8 cellular contexts compared by ENCODE assay signal in the genomic region with DNA sequence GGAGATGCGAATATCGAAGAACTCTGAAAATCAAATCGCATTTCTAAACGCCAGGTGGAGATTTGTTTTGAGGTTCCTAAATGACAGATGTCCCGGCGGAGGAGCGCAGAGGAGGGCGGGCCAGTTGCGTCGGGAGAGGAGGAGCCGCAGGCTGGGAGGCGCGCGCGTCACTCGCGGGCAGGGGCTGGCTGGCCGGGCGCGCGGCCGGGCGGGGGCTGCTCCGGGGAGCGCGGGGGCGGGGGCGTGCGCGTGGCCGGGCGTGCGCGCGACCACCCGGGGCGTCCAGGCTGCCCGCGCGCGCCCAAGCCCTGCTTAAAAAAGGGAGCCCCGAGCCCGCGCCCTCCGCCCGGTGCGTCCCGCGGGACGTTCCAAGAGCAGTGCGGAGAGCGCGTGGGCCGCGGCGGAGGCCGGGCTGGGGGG. TPM values are rescaled to one million over a fixed set of nuclear protein-coding genes. Genes with fewer than 3 reads are reported as not detected.
DNase-seq lines count a peak whose midpoint lies in the region; ATAC-seq lines count a peak whose summit lies in the region.

No MANE protein-coding gene starts in this region.

- H3K36me3 Mint-ChIP-seq in activated CD8-positive, alpha-beta T cell treated with anti-CD3 and anti-CD28 coated beads, Interleukin-2, amount 10 ng/mL, durations not matched to agents 7 days and 5 days (ENCODE audit: low read depth) = no peaks in the 10 kb centered on the region

- H3K4me3 ChIP-seq in BLaER1 treated with 17β-estradiol and CSF1 and Interleukin-3, amounts not matched to agents 10 nM and 100 nM = peak overlapping the region; percentile 61 to 82 (median 74)
- H3K4me3 ChIP-seq in ectodermal cell (ENCODE audit: insufficient read depth, low read depth, low read length) = peak overlapping the region; percentile 58

- no peaks in the 10 kb centered on the region for H3K27me3 ChIP-seq in BLaER1 treated with 17β-estradiol and CSF1 and Interleukin-3, amounts not matched to agents 10 nM and 100 nM
- peaks cover 20% of the 10 kb centered on the region for H3K27me3 ChIP-seq in ectodermal cell (ENCODE audit: control insufficient read depth, insufficient read depth, low read length, poor library complexity, severe bottlenecking)

- peaks cover 33 to 57% (median 47%) of the 10 kb centered on the region in 10 experiments for H3K4me1 ChIP-seq in BLaER1 treated with 17β-estradiol and CSF1 and Interleukin-3, amounts not matched to agents 10 nM and 100 nM
- H3K4me1 ChIP-seq in ectodermal cell (ENCODE audit: control insufficient read depth, insufficient read depth, low read length) = peaks cover 18% of the 10 kb centered on the region

- peak; percentile 99 for DNase-seq in NCI-H82 (lab: John Stamatoyannopoulos, UW)
- peak; percentile 85 for DNase-seq in activated CD8-positive, alpha-beta T cell treated with anti-CD3 and anti-CD28 coated beads, Interleukin-2, amount 10 ng/mL, durations not matched to agents 7 days and 5 days
- peak; percentile 81 to 89 for DNase-seq in lung microvascular endothelial cell (ENCODE audit: low read depth in 2 of 2)
- DNase-seq in stimulated activated CD4-positive, alpha-beta T cell treated with anti-CD3 and anti-CD28 coated beads, TNF-alpha, amount 100 ng/mL, for 48 hours (ENCODE audit: low read depth in 3 of 3) = peak; percentile 67 to 80 (median 69)

- peak overlapping the region; percentile 85 for H3K4me3 Mint-ChIP-seq in activated CD8-positive, alpha-beta T cell treated with anti-CD3 and anti-CD28 coated beads, Interleukin-2, amount 10 ng/mL, durations not matched to agents 7 days and 5 days

- ATAC-seq in GM19328 (IDR thresholded peaks at IDR 0.05; ENCODE audit: unreplicated experiment) = peak; percentile 60
- peak; percentile 70 for ATAC-seq in HG03460 (IDR thresholded peaks at IDR 0.05; ENCODE audit: unreplicated experiment)
- peak; percentile 87 for ATAC-seq in activated CD8-positive, alpha-beta T cell treated with anti-CD3 and anti-CD28 coated beads, Interleukin-2, amount 10 ng/mL, durations not matched to agents 7 days and 5 days

- H3K9me3 ChIP-seq in BLaER1 treated with 17β-estradiol and CSF1 and Interleukin-3, amounts not matched to agents 10 nM and 100 nM (replicated peaks in 1 of 11) = no peaks in the 10 kb centered on the region
- H3K9me3 ChIP-seq in ectodermal cell (ENCODE audit: control insufficient read depth, low read length) = no peaks in the 10 kb centered on the region

- H3K36me3 ChIP-seq in BLaER1 treated with 17β-estradiol and CSF1 and Interleukin-3, amounts not matched to agents 10 nM and 100 nM = no peaks in the 10 kb centered on the region
- H3K36me3 ChIP-seq in ectodermal cell (ENCODE audit: control insufficient read depth, insufficient read depth, low read length) = no peaks in the 10 kb centered on the region

- no peaks in the 10 kb centered on the region for H3K9me3 Mint-ChIP-seq in activated CD8-positive, alpha-beta T cell treated with anti-CD3 and anti-CD28 coated beads, Interleukin-2, amount 10 ng/mL, durations not matched to agents 7 days and 5 days (ENCODE audit: insufficient read depth)

- H3K9ac ChIP-seq in BLaER1 treated with 17β-estradiol and CSF1 and Interleukin-3, amounts not matched to agents 10 nM and 100 nM = peak overlapping the region; percentile 88 to 95 (median 92)

- POLR2A ChIA-PET in activated CD8-positive, alpha-beta T cell treated with anti-CD3 and anti-CD28 coated beads, Interleukin-2, amount 10 ng/mL, durations not matched to agents 7 days and 5 days (lab: Charles Lee) = interaction anchor here (0.6 to 3.1 kb wide), 6 partner anchors 11 to 399 kb away, joined by 3 to 21 read pairs (median 5); a partner anchor contains a TSS

- peak overlapping the region; percentile 85 for H3K27ac Mint-ChIP-seq in activated CD8-positive, alpha-beta T cell treated with anti-CD3 and anti-CD28 coated beads, Interleukin-2, amount 10 ng/mL, durations not matched to agents 7 days and 5 days

- peak overlapping the region; percentile 92 to 98 (median 96) for H3K27ac ChIP-seq in BLaER1 treated with 17β-estradiol and CSF1 and Interleukin-3, amounts not matched to agents 10 nM and 100 nM
- H3K27ac ChIP-seq in ectodermal cell (ENCODE audit: insufficient read depth, low read depth, low read length, poor library complexity, severe bottlenecking) = no peak overlapping the region

- H3K27me3 Mint-ChIP-seq in activated CD8-positive, alpha-beta T cell treated with anti-CD3 and anti-CD28 coated beads, Interleukin-2, amount 10 ng/mL, durations not matched to agents 7 days and 5 days (ENCODE audit: low read depth) = peaks cover 3% of the 10 kb centered on the region

- peaks cover 0 to 5% (median 0%) of the 10 kb centered on the region in 11 experiments; a peak in 1 of 22 replicates for H4K20me1 ChIP-seq in BLaER1 treated with 17β-estradiol and CSF1 and Interleukin-3, amounts not matched to agents 10 nM and 100 nM

- CTCF ChIA-PET in activated CD8-positive, alpha-beta T cell treated with anti-CD3 and anti-CD28 coated beads, Interleukin-2, amount 10 ng/mL, durations not matched to agents 7 days and 5 days (lab: Charles Lee) = interaction anchor here (1.2 to 5.7 kb wide), 8 partner anchors 8 to 45 kb away, joined by 3 to 42 read pairs (median 6); no protein-coding TSS in a partner anchor

- peak overlapping the region; percentile 80 to 95 (median 90) for H3K4me2 ChIP-seq in BLaER1 treated with 17β-estradiol and CSF1 and Interleukin-3, amounts not matched to agents 10 nM and 100 nM

- 0 to 1% methylated on average over 57 of the region's 57 CpGs for WGBS in ectodermal cell, 2 experiments

- peaks cover 21% of the 10 kb centered on the region for H3K4me1 Mint-ChIP-seq in activated CD8-positive, alpha-beta T cell treated with anti-CD3 and anti-CD28 coated beads, Interleukin-2, amount 10 ng/mL, durations not matched to agents 7 days and 5 days (ENCODE audit: low read depth)

RNA-seq across cellular contexts. Expression of a gene that starts 47.3 kb away (rescaled TPM):
- total RNA-seq in activated CD8-positive, alpha-beta T cell treated with anti-CD3 and anti-CD28 coated beads, Interleukin-2, amount 10 ng/mL, durations not matched to agents 7 days and 5 days = 100 to 1,000 TPM; 526 to 541 TPM
- 1,817 TPM for polyA plus RNA-seq in ectodermal cell (2013, experiment 1 of 4)
- polyA plus RNA-seq in ectodermal cell (2013, experiment 2 of 4) = 1,759 TPM
- polyA plus RNA-seq in ectodermal cell (2013, experiment 3 of 4) = 1,403 TPM
- polyA plus RNA-seq in ectodermal cell (2013, experiment 4 of 4) = 1,529 TPM
- total RNA-seq in lung microvascular endothelial cell = 200 and 336 TPM in 2 replicates
